In genomic region chr14:20662968-20663731, GRCh38 we compare ENCODE assay signal across 8 cellular contexts. TPM values are rescaled to one million over a fixed set of nuclear protein-coding genes. Genes with fewer than 3 reads are reported as not detected.
DNase-seq lines count a peak whose midpoint lies in the region; ATAC-seq and TF ChIP-seq lines count a peak whose summit lies in the region.

No MANE protein-coding gene starts in this region.

- CTCF ChIA-PET in MCF 10A (lab: Yijun Ruan, JAX), result interaction anchor here (0.6 to 2.2 kb wide), 8 partner anchors 17 to 412 kb away, joined by 3 to 8 read pairs (median 4); partner anchors contain the start of gene RNASE4

- peak; percentile 42 for ATAC-seq in GM21576 (IDR thresholded peaks at IDR 0.05; ENCODE audit: unreplicated experiment)

- POLR2A ChIA-PET in MCF 10A (lab: Yijun Ruan, JAX), result interaction anchor here (3.6 kb wide), 1 partner anchor 19 kb away, joined by 22 read pairs; no protein-coding TSS in a partner anchor

- no peaks in the 10 kb centered on the region for H3K36me3 Mint-ChIP-seq in MCF 10A (ENCODE audit: insufficient read depth, unreplicated experiment)

- BruUV-seq in MCF 10A (replicated peaks; lab: Mats Ljungman, UMichigan), result no TSS peak

- peaks cover 86% of the 10 kb centered on the region for H3K27me3 ChIP-seq in WERI-Rb-1 (ENCODE audit: insufficient read depth, low read depth, severe bottlenecking)

- no peak overlapping the region for H3K27ac ChIP-seq in WERI-Rb-1

- no peaks in the 10 kb centered on the region for H3K36me3 ChIP-seq in WERI-Rb-1

- no peak overlapping the region for H3K4me3 ChIP-seq in WERI-Rb-1 (ENCODE audit: low read depth, low read length)

- H3K27ac Mint-ChIP-seq in MCF 10A (ENCODE audit: low read depth, unreplicated experiment), result no peak overlapping the region

- DNase-seq in Caki2 (ENCODE audit: low read depth), result peak; percentile 73
- peak; percentile 84 to 85 for DNase-seq in Kasumi-1 (lab: John Stamatoyannopoulos, UW)
- DNase-seq in UCSD-AML1 (lab: John Stamatoyannopoulos, UW; ENCODE audit: unreplicated experiment), result peak; percentile 87
- peak; percentile 67 for DNase-seq in MCF 10A (ENCODE audit: unreplicated experiment)
- DNase-seq in kidney glomerular epithelial cell (lab: John Stamatoyannopoulos, UW), result peak; percentile 83
- peak; percentile 91 for DNase-seq in stimulated activated CD4-positive, alpha-beta T cell treated with anti-CD3 and anti-CD28 coated beads, Interleukin-1b, Interleukin-23, amount 100 ng/mL, for 48 hours
- no peak for DNase-seq in WERI-Rb-1

- no peaks in the 10 kb centered on the region for H3K9me3 ChIP-seq in WERI-Rb-1 (ENCODE audit: severe bottlenecking)

- peak overlapping the region; percentile 65 for H3K4me3 Mint-ChIP-seq in MCF 10A (ENCODE audit: unreplicated experiment)

- TF ChIP-seq CTCF in MCF 10A (IDR thresholded peaks at IDR 0.05; ENCODE audit: unreplicated experiment), result peak; percentile 45
- TF ChIP-seq CTCF in WERI-Rb-1 (IDR thresholded peaks at IDR 0.05; ENCODE audit: low read depth, low read length), result no peak

- H3K9me3 Mint-ChIP-seq in MCF 10A (ENCODE audit: unreplicated experiment), result no peaks in the 10 kb centered on the region

- peaks cover 13% of the 10 kb centered on the region for H3K4me1 Mint-ChIP-seq in MCF 10A (ENCODE audit: insufficient read depth, unreplicated experiment)

- intact Hi-C loops in MCF 10A (cut with micrococcal nuclease), result loop anchor here (1.0 kb wide), 2 partner anchors 18 to 28 kb away; no protein-coding TSS in a partner anchor

- peaks cover 18% of the 10 kb centered on the region for H3K27me3 Mint-ChIP-seq in MCF 10A (ENCODE audit: insufficient read depth, unreplicated experiment)

- in situ Hi-C loops in Caki2 (cut with HindIII; ENCODE audit: low pct_unique_long_range_greater_than_20kb, low sequenced_read_pairs), result no loop called here

RNA-seq across cellular contexts. Expression of gene RNASE4, which starts 21.2 kb away (rescaled TPM):
- total RNA-seq in Caki2 (2014; rRNA removed; shearing (Covaris generic); ENCODE audit: low replicate concordance), result 18.5 and 21.6 TPM in 2 replicates
- total RNA-seq in MCF 10A (2022), result 1.2 and 2.4 TPM in 2 replicates

RNA-seq across cellular contexts. Expression of gene OR6S1, which starts 21.7 kb away (rescaled TPM):
- not detected in 2 replicates for total RNA-seq in Caki2 (2014; rRNA removed; shearing (Covaris generic); ENCODE audit: low replicate concordance)
- not detected in 2 replicates for total RNA-seq in MCF 10A (2022)

RNA-seq across cellular contexts. Expression of gene ANG, which starts 25.4 kb away (rescaled TPM):
- total RNA-seq in Caki2 (2014; rRNA removed; shearing (Covaris generic); ENCODE audit: low replicate concordance), result 2.0 and 3.4 TPM in 2 replicates
- total RNA-seq in MCF 10A (2022), result 1.7 and 3.6 TPM in 2 replicates
